Comparison of ENCODE assay signal across 9 cellular contexts in the genomic region with DNA sequence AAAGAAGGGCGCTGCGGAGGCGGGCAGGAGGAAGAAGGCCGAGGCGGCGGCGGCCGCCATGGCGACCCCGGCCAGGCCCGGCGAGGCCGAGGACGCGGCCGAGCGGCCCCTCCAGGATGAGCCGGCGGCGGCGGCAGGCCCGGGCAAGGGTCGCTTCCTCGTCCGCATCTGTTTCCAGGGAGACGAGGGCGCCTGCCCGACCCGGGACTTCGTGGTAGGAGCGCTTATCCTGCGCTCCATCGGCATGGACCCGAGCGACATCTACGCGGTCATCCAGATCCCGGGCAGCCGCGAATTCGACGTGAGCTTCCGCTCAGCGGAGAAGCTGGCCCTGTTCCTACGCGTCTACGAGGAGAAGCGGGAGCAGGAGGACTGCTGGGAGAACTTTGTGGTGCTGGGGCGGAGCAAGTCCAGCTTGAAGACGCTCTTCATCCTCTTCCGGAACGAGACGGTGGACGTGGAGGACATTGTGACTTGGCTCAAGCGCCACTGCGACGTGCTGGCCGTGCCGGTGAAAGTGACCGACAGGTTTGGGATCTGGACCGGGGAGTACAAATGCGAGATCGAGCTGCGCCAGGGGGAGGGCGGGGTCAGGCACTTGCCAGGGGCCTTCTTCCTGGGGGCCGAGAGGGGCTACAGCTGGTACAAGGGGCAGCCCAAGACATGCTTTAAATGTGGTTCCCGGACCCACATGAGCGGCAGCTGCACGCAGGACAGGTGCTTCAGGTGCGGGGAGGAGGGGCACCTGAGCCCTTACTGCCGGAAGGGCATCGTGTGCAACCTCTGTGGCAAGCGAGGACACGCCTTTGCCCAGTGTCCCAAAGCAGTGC. TPM values are rescaled to one million over a fixed set of nuclear protein-coding genes. Genes with fewer than 3 reads are reported as not detected.
DNase-seq lines count a peak whose midpoint lies in the region; ATAC-seq, FAIRE-seq and TF ChIP-seq lines count a peak whose summit lies in the region.
"Had no signal": no experiment of that assay in that cellular context is flagged by ENCODE, and none has a peak within 500 bp of the region (broad histone marks: within the 10 kb centered on the region; RNA-seq: fewer than 3 reads in every experiment).

No MANE protein-coding gene starts in this region.

- CTCF ChIA-PET in endothelial cell of umbilical vein (lab: Charles Lee), result interaction anchor here (1.5 to 6.2 kb wide), 4 partner anchors 12 to 32 kb away, joined by 5 to 42 read pairs (median 28); partner anchors contain the start of gene SOX12

- H3K4me3 ChIP-seq in endothelial cell of umbilical vein (replicated peaks in 1 of 3; ENCODE audit: insufficient read depth in 1 of 3, low read depth in 1 of 3, low read length in 3 of 3), result peak overlapping the region; percentile 53 to 78 (median 63)

- peak overlapping the region; percentile 99 for H3K4me3 Mint-ChIP-seq in mesothelial cell of epicardium

- TSS peak; percentile 64 for BruUV-seq in endothelial cell of umbilical vein (replicated peaks; lab: Mats Ljungman, UMichigan)

- peak overlapping the region; percentile 83 for H3K27ac ChIP-seq in endothelial cell of umbilical vein (ENCODE audit: insufficient read depth, low read depth, low read length)

- peak overlapping the region; percentile 97 for H3K27ac Mint-ChIP-seq in mesothelial cell of epicardium

- POLR2A ChIA-PET in endothelial cell of umbilical vein (lab: Charles Lee), result interaction anchor here (1.0 to 2.5 kb wide), 4 partner anchors 12 to 29 kb away, joined by 4 to 8 read pairs (median 6); partner anchors contain the start of gene SOX12

- peak; percentile 24 for ATAC-seq in HG03159 (IDR thresholded peaks at IDR 0.05; ENCODE audit: unreplicated experiment)

- dilution Hi-C loops in endothelial cell of umbilical vein (cut with MboI; ENCODE audit: extremely low pct_ligation_motif_present, low sequenced_read_pairs), result no loop called here

- peak; percentile 76 for DNase-seq in Ammon's horn (ENCODE audit: low spot score)
- peak; percentile 69 to 89 for DNase-seq in NCI-H526 (lab: John Stamatoyannopoulos, UW)
- peak; percentile 79 for DNase-seq in activated CD8-positive, alpha-beta memory T cell treated with anti-CD3 and anti-CD28 coated beads for 24 hours
- peak; percentile 70 for DNase-seq in endothelial cell of umbilical vein (ENCODE audit: low read depth, low spot score)
- peak in 1 of 2 experiments; percentile 49 for DNase-seq in mesothelial cell of epicardium (ENCODE audit: low spot score in 2 of 2, unreplicated experiment in 2 of 2)
- DNase-seq in stimulated activated CD8-positive, alpha-beta memory T cell treated with anti-CD3 and anti-CD28 coated beads, Interleukin-7, amount 100 ng/mL, for 48 hours (ENCODE audit: extremely low read depth in 1 of 2, low read depth in 1 of 2), result peak; percentile 19 to 28

- no peaks in the 10 kb centered on the region for H3K36me3 ChIP-seq in endothelial cell of umbilical vein (ENCODE audit: control insufficient read depth in 2 of 2, extremely low read depth in 1 of 2, insufficient read depth in 2 of 2, low read length in 2 of 2)

- TF ChIP-seq POLR2A in GM18951 (IDR thresholded peaks at IDR 0.05; ENCODE audit: extremely low read depth, insufficient read depth, insufficient read length) (peak; percentile 61), endothelial cell of umbilical vein (IDR thresholded peaks at IDR 0.05; ENCODE audit: low read depth, low read length) (peak; percentile 74)

- H3K79me2 ChIP-seq in endothelial cell of umbilical vein (ENCODE audit: control insufficient read depth, insufficient read depth, low read length), result peaks cover 38% of the 10 kb centered on the region

- no peaks in the 10 kb centered on the region for H3K9me3 Mint-ChIP-seq in mesothelial cell of epicardium

- peak overlapping the region; percentile 96 for H3K4me2 ChIP-seq in endothelial cell of umbilical vein (ENCODE audit: insufficient read depth, low read length)

- H3K27me3 ChIP-seq in endothelial cell of umbilical vein (ENCODE audit: control insufficient read depth in 2 of 2, insufficient read depth in 2 of 2, low read length in 2 of 2), result no peaks in the 10 kb centered on the region

- peaks cover 5% of the 10 kb centered on the region for H4K20me1 ChIP-seq in endothelial cell of umbilical vein (replicated peaks; ENCODE audit: control insufficient read depth, extremely low read depth, insufficient read depth, low read length)

- H2AFZ ChIP-seq in endothelial cell of umbilical vein (ENCODE audit: low read depth, low read length), result peak overlapping the region; percentile 63

- intact Hi-C loops in endothelial cell of umbilical vein (cut with micrococcal nuclease), result loop anchor here (1.0 kb wide), 4 partner anchors 8 to 32 kb away; partner anchors contain the start of gene C20orf96

- TF ChIP-seq CTCF in endothelial cell of umbilical vein (IDR thresholded peaks at IDR 0.05; ENCODE audit: extremely low read depth in 1 of 2, insufficient read depth in 1 of 2, low read depth in 1 of 2, low read length in 2 of 2), result no peak
- no peak for TF ChIP-seq CTCF in mesothelial cell of epicardium (IDR thresholded peaks at IDR 0.05; ENCODE audit: unreplicated experiment)

- no peaks in the 10 kb centered on the region for H3K9me3 ChIP-seq in endothelial cell of umbilical vein (replicated peaks; ENCODE audit: control insufficient read depth, insufficient read depth, low read length)

- in situ Hi-C loops in GM18951 (cut with MboI; ENCODE audit: low sequenced_read_pairs, unreplicated experiment), result no loop called here

- peaks cover 46% of the 10 kb centered on the region for H3K4me1 Mint-ChIP-seq in mesothelial cell of epicardium

- no peaks in the 10 kb centered on the region for H3K27me3 Mint-ChIP-seq in mesothelial cell of epicardium (ENCODE audit: low read depth)

- peak; percentile 93 for FAIRE-seq in endothelial cell of umbilical vein (lab: Jason Lieb, UNC)

- H3K9ac ChIP-seq in endothelial cell of umbilical vein (replicated peaks; ENCODE audit: extremely low read depth, insufficient read depth, low read length), result peak overlapping the region; percentile 96

- H3K9me1 ChIP-seq in endothelial cell of umbilical vein (replicated peaks; ENCODE audit: control insufficient read depth, extremely low read depth, insufficient read depth, low read length), result no peaks in the 10 kb centered on the region

- no peaks in the 10 kb centered on the region for H3K36me3 Mint-ChIP-seq in mesothelial cell of epicardium

- peaks cover 32% of the 10 kb centered on the region for H3K4me1 ChIP-seq in endothelial cell of umbilical vein (ENCODE audit: control insufficient read depth, extremely low read depth, insufficient read depth, low read length)

RNA-seq across cellular contexts. Expression of gene ZCCHC3, which starts 0.8 kb away (rescaled TPM):
- 22.0 and 24.1 TPM in 2 replicates for total RNA-seq in endothelial cell of umbilical vein
- 13.6 and 14.8 TPM in 2 replicates for polyA plus RNA-seq in endothelial cell of umbilical vein
- polyA plus RNA-seq in endothelial cell of umbilical vein (2011; cell fraction: cytosol; rRNA removed), result 14.9 and 17.1 TPM in 2 replicates
- 10.2 and 11.0 TPM in 2 replicates for polyA plus RNA-seq in endothelial cell of umbilical vein (2011; cell fraction: nucleus; rRNA removed)
- 14.6 and 16.2 TPM in 2 replicates for polyA plus RNA-seq in endothelial cell of umbilical vein (2012)
- polyA minus RNA-seq in endothelial cell of umbilical vein, result 16.2 and 21.5 TPM in 2 replicates
- polyA minus RNA-seq in endothelial cell of umbilical vein (2011; cell fraction: cytosol; rRNA and poly(A)+ RNA removed), result 7.0 TPM
- polyA minus RNA-seq in endothelial cell of umbilical vein (2011; cell fraction: nucleus; rRNA and poly(A)+ RNA removed), result 6.9 and 8.0 TPM in 2 replicates
- total RNA-seq in mesothelial cell of epicardium, result 40.2 to 40.8 TPM (median 40.5 TPM) in 3 replicates

RNA-seq across cellular contexts. Expression of gene C20orf96, which starts 7.6 kb away (rescaled TPM):
- total RNA-seq in endothelial cell of umbilical vein, result 17.0 and 20.0 TPM in 2 replicates
- 17.2 and 17.7 TPM in 2 replicates for polyA plus RNA-seq in endothelial cell of umbilical vein
- polyA plus RNA-seq in endothelial cell of umbilical vein (2011; cell fraction: cytosol; rRNA removed), result 14.0 and 14.3 TPM in 2 replicates
- 51.4 and 61.9 TPM in 2 replicates for polyA plus RNA-seq in endothelial cell of umbilical vein (2011; cell fraction: nucleus; rRNA removed)
- 22.2 and 23.0 TPM in 2 replicates for polyA plus RNA-seq in endothelial cell of umbilical vein (2012)
- polyA minus RNA-seq in endothelial cell of umbilical vein, result 9.0 and 15.1 TPM in 2 replicates
- polyA minus RNA-seq in endothelial cell of umbilical vein (2011; cell fraction: cytosol; rRNA and poly(A)+ RNA removed), result not detected
- 14.0 and 17.0 TPM in 2 replicates for polyA minus RNA-seq in endothelial cell of umbilical vein (2011; cell fraction: nucleus; rRNA and poly(A)+ RNA removed)
- total RNA-seq in mesothelial cell of epicardium, result 52.3 to 58.1 TPM (median 52.8 TPM) in 3 replicates

RNA-seq across cellular contexts. Expression of gene SOX12, which starts 27.2 kb away (rescaled TPM):
- total RNA-seq in endothelial cell of umbilical vein (32.2 and 37.7 TPM in 2 replicates), mesothelial cell of epicardium (65.9 to 67.0 TPM (median 66.8 TPM) in 3 replicates)
- 5.7 and 6.2 TPM in 2 replicates for polyA plus RNA-seq in endothelial cell of umbilical vein
- polyA plus RNA-seq in endothelial cell of umbilical vein (2011; cell fraction: cytosol; rRNA removed), result 5.4 and 6.7 TPM in 2 replicates
- polyA plus RNA-seq in endothelial cell of umbilical vein (2011; cell fraction: nucleus; rRNA removed), result 8.9 and 9.2 TPM in 2 replicates
- polyA plus RNA-seq in endothelial cell of umbilical vein (2012), result 16.2 and 21.0 TPM in 2 replicates
- 2.9 and 5.5 TPM in 2 replicates for polyA minus RNA-seq in endothelial cell of umbilical vein
- 3.1 TPM for polyA minus RNA-seq in endothelial cell of umbilical vein (2011; cell fraction: cytosol; rRNA and poly(A)+ RNA removed)
- polyA minus RNA-seq in endothelial cell of umbilical vein (2011; cell fraction: nucleus; rRNA and poly(A)+ RNA removed), result 2.2 and 3.9 TPM in 2 replicates

RNA-seq across cellular contexts. Expression of gene DEFB132, which starts 40.6 kb away (rescaled TPM):
- total RNA-seq in endothelial cell of umbilical vein, result not detected in 2 replicates
- polyA plus RNA-seq in endothelial cell of umbilical vein, result not detected in 2 replicates
- not detected in 2 replicates for polyA plus RNA-seq in endothelial cell of umbilical vein (2011; cell fraction: cytosol; rRNA removed)
- not detected in 2 replicates for polyA plus RNA-seq in endothelial cell of umbilical vein (2011; cell fraction: nucleus; rRNA removed)
- not detected in 2 replicates for polyA plus RNA-seq in endothelial cell of umbilical vein (2012)
- polyA minus RNA-seq in endothelial cell of umbilical vein, result not detected in 2 replicates
- not detected for polyA minus RNA-seq in endothelial cell of umbilical vein (2011; cell fraction: cytosol; rRNA and poly(A)+ RNA removed)
- not detected in 2 replicates for polyA minus RNA-seq in endothelial cell of umbilical vein (2011; cell fraction: nucleus; rRNA and poly(A)+ RNA removed)
- not detected in 3 replicates for total RNA-seq in mesothelial cell of epicardium
- total RNA-seq: T-helper 2 cell treated with Interferon-gamma antibody and Interleukin-4, amounts not matched to agents 100 ng/mL and 5 ng/mL, for 36 hours had no signal

RNA-seq across cellular contexts. Expression of gene NRSN2, which starts 48.8 kb away (rescaled TPM):
- 36.7 and 36.9 TPM in 2 replicates for total RNA-seq in endothelial cell of umbilical vein
- 64.1 and 79.1 TPM in 2 replicates for polyA plus RNA-seq in endothelial cell of umbilical vein
- polyA plus RNA-seq in endothelial cell of umbilical vein (2011; cell fraction: cytosol; rRNA removed), result 47.5 and 70.4 TPM in 2 replicates
- polyA plus RNA-seq in endothelial cell of umbilical vein (2011; cell fraction: nucleus; rRNA removed), result 26.9 and 27.6 TPM in 2 replicates
- polyA plus RNA-seq in endothelial cell of umbilical vein (2012), result 36.2 and 43.8 TPM in 2 replicates
- polyA minus RNA-seq in endothelial cell of umbilical vein, result 26.9 and 28.1 TPM in 2 replicates
- 4.9 TPM for polyA minus RNA-seq in endothelial cell of umbilical vein (2011; cell fraction: cytosol; rRNA and poly(A)+ RNA removed)
- 5.1 and 6.7 TPM in 2 replicates for polyA minus RNA-seq in endothelial cell of umbilical vein (2011; cell fraction: nucleus; rRNA and poly(A)+ RNA removed)
- 41.0 to 46.2 TPM (median 41.2 TPM) in 3 replicates for total RNA-seq in mesothelial cell of epicardium
